Comparison of ENCODE assay signal across 8 cellular contexts in the genomic region with DNA sequence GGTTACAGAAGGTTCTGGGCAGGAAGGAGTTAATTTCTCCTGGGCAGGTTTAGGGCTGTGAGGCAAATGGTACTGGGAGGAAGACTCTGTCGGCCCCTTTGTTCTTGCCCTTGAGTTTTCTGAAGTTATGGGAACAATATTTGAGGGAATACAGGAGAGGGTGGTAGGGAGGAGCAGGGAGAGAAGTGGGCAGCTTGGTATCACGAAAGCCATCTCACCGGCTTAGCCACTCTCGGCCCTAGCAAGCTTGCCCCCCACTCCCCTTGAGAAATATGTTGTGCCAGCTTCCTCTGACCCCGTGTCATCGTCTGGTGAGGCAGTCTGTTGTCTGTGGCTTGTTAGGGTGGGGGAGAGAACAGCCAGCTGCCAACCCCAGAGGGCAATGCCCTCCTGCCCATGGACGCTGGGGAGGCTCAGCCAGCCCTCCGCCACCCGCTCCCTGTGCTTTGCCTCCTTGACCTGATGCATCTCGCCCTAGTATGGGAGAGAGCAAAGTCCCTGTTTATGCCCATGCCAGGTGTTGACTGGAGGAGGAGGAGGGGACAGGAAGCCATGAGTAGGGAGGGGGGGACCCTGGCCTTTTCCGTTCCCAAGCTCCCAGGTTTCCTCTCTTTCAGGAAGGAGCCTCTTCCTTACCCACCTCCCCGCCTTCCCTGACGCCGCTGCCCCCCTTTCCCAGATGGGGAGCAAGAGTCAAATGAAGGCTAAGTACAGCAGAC. TPM values are rescaled to one million over a fixed set of nuclear protein-coding genes. Genes with fewer than 3 reads are reported as not detected.
A peak's percentile ranks its signal among the peaks of the same experiment; 100 is the strongest.
DNase-seq lines count a peak whose midpoint lies in the region; ATAC-seq and TF ChIP-seq lines count a peak whose summit lies in the region.

No MANE protein-coding gene starts in this region.

- WGBS in SK-N-SH (ENCODE audit: low lambda C conversion rate), result 42% methylated on average over 11 of the region's 14 CpGs

- H2AFZ ChIP-seq in SK-N-SH (ENCODE audit: low read depth) (no peak overlapping the region), parathyroid adenoma (peak overlapping the region; percentile 64)

- peaks cover 5 to 15% of the 10 kb centered on the region in 2 experiments for H3K36me3 ChIP-seq in SK-N-SH (replicated peaks in 1 of 2; ENCODE audit: control insufficient read depth in 1 of 2, insufficient read depth in 2 of 2, low read length in 1 of 2)
- no peaks in the 10 kb centered on the region for H3K36me3 ChIP-seq in parathyroid adenoma (ENCODE audit: control insufficient read depth, insufficient read depth, low read length)

- H3K4me1 ChIP-seq in SK-N-SH (ENCODE audit: control insufficient read depth in 1 of 2, insufficient read depth in 2 of 2, low read depth in 1 of 2, low read length in 1 of 2) (peaks cover 19 to 45% of the 10 kb centered on the region in 2 experiments), parathyroid adenoma (peaks cover 2% of the 10 kb centered on the region)

- intact Hi-C loops in Right ventricle myocardium superior (cut with DNase I), result loop anchor here (5.0 kb wide), 2 partner anchors 37 to 38 kb away; no protein-coding TSS in a partner anchor

- no peaks in the 10 kb centered on the region for H3K9me2 ChIP-seq in SK-N-SH

- peak; percentile 27 for DNase-seq in ELF-1 (ENCODE audit: low read depth, low spot score)
- DNase-seq in SK-N-SH, result peak; percentile 64
- DNase-seq in Right ventricle myocardium superior, result peak; percentile 55
- DNase-seq in NAMALWA (ENCODE audit: low spot score), result no peak
- no peak for DNase-seq in NCI-H128 (lab: John Stamatoyannopoulos, UW; ENCODE audit: unreplicated experiment)
- no peak for DNase-seq in activated CD4-positive, CD25-positive, alpha-beta regulatory T cell treated with anti-CD3 and anti-CD28 coated beads, Interleukin-2, amount 50 U/mL, for 72 hours

- no peaks in the 10 kb centered on the region for H3K27me3 ChIP-seq in SK-N-SH (ENCODE audit: insufficient read depth)
- H3K27me3 ChIP-seq in parathyroid adenoma (ENCODE audit: control insufficient read depth, insufficient read depth, low read length), result no peaks in the 10 kb centered on the region

- no peak for TF ChIP-seq EP300 in SK-N-SH (IDR thresholded peaks at IDR 0.05; ENCODE audit: borderline replicate concordance in 1 of 2, low read depth in 1 of 2, low read length in 1 of 2)

- no peaks in the 10 kb centered on the region for H3K9me3 ChIP-seq in SK-N-SH
- no peaks in the 10 kb centered on the region for H3K9me3 ChIP-seq in parathyroid adenoma (ENCODE audit: control insufficient read depth, low read length)

- peak overlapping the region; percentile 56; the same call in 1 of the 2 replicates for H3K9ac ChIP-seq in SK-N-SH
- H3K9ac ChIP-seq in parathyroid adenoma, result no peak overlapping the region

- H3K4me2 ChIP-seq in SK-N-SH, result peak overlapping the region; percentile 98
- H3K4me2 ChIP-seq in parathyroid adenoma (ENCODE audit: low read length), result peak overlapping the region; percentile 57

- H3K79me2 ChIP-seq in SK-N-SH (ENCODE audit: insufficient read depth) (no peaks in the 10 kb centered on the region), parathyroid adenoma (no peaks in the 10 kb centered on the region)

- H3K27ac ChIP-seq in SK-N-SH (ENCODE audit: low read depth in 2 of 2, low read length in 1 of 2) (peak overlapping the region; percentile 14 to 77; a peak in 3 of 4 replicates), parathyroid adenoma (peak overlapping the region; percentile 72)

- no peak for TF ChIP-seq CTCF in SK-N-SH (IDR thresholded peaks at IDR 0.05)
- TF ChIP-seq CTCF in parathyroid adenoma (IDR thresholded peaks at IDR 0.05), result no peak

- H3F3A ChIP-seq in SK-N-SH (replicated peaks; ENCODE audit: insufficient read depth), result peaks cover 7% of the 10 kb centered on the region

- POLR2A ChIA-PET in SK-N-SH (lab: Yijun Ruan, JAX), result interaction anchor here (0.7 to 1.6 kb wide), 5 partner anchors 33 to 146 kb away, joined by 3 to 6 read pairs (median 4); partner anchors contain the start of genes FLAD1 and KRTCAP2

- CTCF ChIA-PET in SK-N-SH (lab: Yijun Ruan, JAX), result interaction anchor here (0.7 to 9.7 kb wide), 12 partner anchors 13 to 78 kb away, joined by 3 to 67 read pairs (median 6); partner anchors contain the start of genes EFNA3 and KRTCAP2

- H3K4me3 ChIP-seq in SK-N-SH (ENCODE audit: low read depth in 2 of 2, low read length in 1 of 2), result peak overlapping the region; percentile 63 to 67
- H3K4me3 ChIP-seq in parathyroid adenoma (ENCODE audit: low read depth, low read length), result peak overlapping the region; percentile 75

- ATAC-seq in Right ventricle myocardium superior (ENCODE audit: poor library complexity), result peak; percentile 9
- no peak for ATAC-seq in GM18858 (IDR thresholded peaks at IDR 0.05; ENCODE audit: unreplicated experiment)

- H4K20me1 ChIP-seq in SK-N-SH (ENCODE audit: insufficient read depth), result no peaks in the 10 kb centered on the region

- TF ChIP-seq RAD21 in SK-N-SH (IDR thresholded peaks at IDR 0.05; ENCODE audit: low read length), result no peak

TF ChIP-seq in SK-N-SH, 30 proteins besides CTCF, POLR2A, EP300 and RAD21:
- peak; percentile 35 for TF ChIP-seq CHD2 (IDR thresholded peaks at IDR 0.05; ENCODE audit: low read length, partially characterized antibody)
- TF ChIP-seq, protein P1, sequence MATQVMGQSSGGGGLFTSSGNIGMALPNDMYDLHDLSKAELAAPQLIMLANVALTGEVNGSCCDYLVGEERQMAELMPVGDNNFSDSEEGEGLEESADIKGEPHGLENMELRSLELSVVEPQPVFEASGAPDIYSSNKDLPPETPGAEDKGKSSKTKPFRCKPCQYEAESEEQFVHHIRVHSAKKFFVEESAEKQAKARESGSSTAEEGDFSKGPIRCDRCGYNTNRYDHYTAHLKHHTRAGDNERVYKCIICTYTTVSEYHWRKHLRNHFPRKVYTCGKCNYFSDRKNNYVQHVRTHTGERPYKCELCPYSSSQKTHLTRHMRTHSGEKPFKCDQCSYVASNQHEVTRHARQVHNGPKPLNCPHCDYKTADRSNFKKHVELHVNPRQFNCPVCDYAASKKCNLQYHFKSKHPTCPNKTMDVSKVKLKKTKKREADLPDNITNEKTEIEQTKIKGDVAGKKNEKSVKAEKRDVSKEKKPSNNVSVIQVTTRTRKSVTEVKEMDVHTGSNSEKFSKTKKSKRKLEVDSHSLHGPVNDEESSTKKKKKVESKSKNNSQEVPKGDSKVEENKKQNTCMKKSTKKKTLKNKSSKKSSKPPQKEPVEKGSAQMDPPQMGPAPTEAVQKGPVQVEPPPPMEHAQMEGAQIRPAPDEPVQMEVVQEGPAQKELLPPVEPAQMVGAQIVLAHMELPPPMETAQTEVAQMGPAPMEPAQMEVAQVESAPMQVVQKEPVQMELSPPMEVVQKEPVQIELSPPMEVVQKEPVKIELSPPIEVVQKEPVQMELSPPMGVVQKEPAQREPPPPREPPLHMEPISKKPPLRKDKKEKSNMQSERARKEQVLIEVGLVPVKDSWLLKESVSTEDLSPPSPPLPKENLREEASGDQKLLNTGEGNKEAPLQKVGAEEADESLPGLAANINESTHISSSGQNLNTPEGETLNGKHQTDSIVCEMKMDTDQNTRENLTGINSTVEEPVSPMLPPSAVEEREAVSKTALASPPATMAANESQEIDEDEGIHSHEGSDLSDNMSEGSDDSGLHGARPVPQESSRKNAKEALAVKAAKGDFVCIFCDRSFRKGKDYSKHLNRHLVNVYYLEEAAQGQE (IDR thresholded peaks at IDR 0.05; ENCODE audit: low read depth, low read length), result no peak

RNA-seq across cellular contexts. Expression of gene EFNA1, which starts 1.2 kb away (rescaled TPM):
- polyA plus RNA-seq in SK-N-SH (2012; rRNA removed), result 14.4 and 15.3 TPM in 2 replicates
- polyA plus RNA-seq in SK-N-SH (2012; cell fraction: cytosol; rRNA removed), result 7.5 and 12.3 TPM in 2 replicates
- 11.2 and 13.0 TPM in 2 replicates for polyA plus RNA-seq in SK-N-SH (2012; cell fraction: nucleus; rRNA removed)
- total RNA-seq in Right ventricle myocardium superior, result 41.5 TPM

RNA-seq across cellular contexts. Expression of gene SLC50A1, which starts 6.7 kb away (rescaled TPM):
- polyA plus RNA-seq in SK-N-SH (2012; rRNA removed), result 58.4 and 71.1 TPM in 2 replicates
- polyA plus RNA-seq in SK-N-SH (2012; cell fraction: cytosol; rRNA removed), result 55.0 and 58.7 TPM in 2 replicates
- polyA plus RNA-seq in SK-N-SH (2012; cell fraction: nucleus; rRNA removed), result 31.4 and 40.2 TPM in 2 replicates
- total RNA-seq in Right ventricle myocardium superior, result 7.1 TPM

RNA-seq across cellular contexts. Expression of gene DPM3, which starts 11.4 kb away (rescaled TPM):
- 307 and 317 TPM in 2 replicates for polyA plus RNA-seq in SK-N-SH (2012; rRNA removed)
- polyA plus RNA-seq in SK-N-SH (2012; cell fraction: cytosol; rRNA removed), result 125 and 194 TPM in 2 replicates
- polyA plus RNA-seq in SK-N-SH (2012; cell fraction: nucleus; rRNA removed), result 90.2 and 194 TPM in 2 replicates
- 49.4 TPM for total RNA-seq in Right ventricle myocardium superior

RNA-seq across cellular contexts. Expression of gene KRTCAP2, which starts 44.2 kb away (rescaled TPM):
- polyA plus RNA-seq in SK-N-SH (2012; rRNA removed), result 203 and 238 TPM in 2 replicates
- 133 and 181 TPM in 2 replicates for polyA plus RNA-seq in SK-N-SH (2012; cell fraction: cytosol; rRNA removed)
- 254 and 311 TPM in 2 replicates for polyA plus RNA-seq in SK-N-SH (2012; cell fraction: nucleus; rRNA removed)
- total RNA-seq in Right ventricle myocardium superior, result 121 TPM

RNA-seq across cellular contexts. Expression of gene TRIM46, which starts 44.7 kb away (rescaled TPM):
- 12.3 and 12.7 TPM in 2 replicates for polyA plus RNA-seq in SK-N-SH (2012; rRNA removed)
- polyA plus RNA-seq in SK-N-SH (2012; cell fraction: cytosol; rRNA removed), result 3.4 and 6.0 TPM in 2 replicates
- 58.4 and 75.1 TPM in 2 replicates for polyA plus RNA-seq in SK-N-SH (2012; cell fraction: nucleus; rRNA removed)
- total RNA-seq in Right ventricle myocardium superior, result 0.08 TPM

Comparison
In these comparisons a context has a peak if more than half of its experiments do, and no peak if none do; other contexts are left out.
1. DNase-seq: peak in ELF-1 (single experiment), SK-N-SH (single experiment) and Right ventricle myocardium superior (single experiment); none in NAMALWA (single experiment), NCI-H128 (single experiment) and activated CD4-positive, CD25-positive, alpha-beta regulatory T cell treated with anti-CD3 and anti-CD28 coated beads, Interleukin-2, amount 50 U/mL, for 72 hours (single experiment).